ENCODE assay signal across 13 cellular contexts in the genomic region with DNA sequence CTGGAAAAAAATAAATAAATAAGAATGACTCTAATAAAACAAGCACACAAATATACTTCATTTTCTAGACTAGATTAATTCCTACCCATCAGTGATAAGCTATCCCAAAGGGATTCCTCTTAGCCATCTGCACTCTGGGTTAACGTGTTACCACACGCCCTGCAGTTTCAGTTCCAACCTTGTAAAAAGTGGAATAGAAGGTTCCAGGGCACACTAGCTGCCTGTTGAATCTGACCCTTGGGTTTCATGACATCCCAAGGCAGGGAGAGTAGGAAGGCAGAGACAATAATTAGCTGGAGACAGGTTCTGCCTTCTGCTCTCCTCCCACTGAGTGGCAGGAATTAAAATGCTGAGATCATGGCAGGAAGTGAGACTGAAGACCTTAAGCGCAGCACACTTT. TPM values are rescaled to one million over a fixed set of nuclear protein-coding genes. Genes with fewer than 3 reads are reported as not detected.
DNase-seq lines count a peak whose midpoint lies in the region; ATAC-seq and TF ChIP-seq lines count a peak whose summit lies in the region.
"Had no signal": no experiment of that assay in that cellular context is flagged by ENCODE, and none has a peak within 500 bp of the region (broad histone marks: within the 10 kb centered on the region; RNA-seq: fewer than 3 reads in every experiment).

No MANE protein-coding gene starts in this region.

- CTCF ChIA-PET in PC-3 (lab: Charles Lee) = no interaction called here

- no peaks in the 10 kb centered on the region for H3K36me3 ChIP-seq in PC-3 (ENCODE audit: low read depth, low read length)

- no peak overlapping the region for H3K9ac ChIP-seq in PC-3 (ENCODE audit: low read length)

- no peak for ATAC-seq in HG02798 (IDR thresholded peaks at IDR 0.05; ENCODE audit: poor library complexity, unreplicated experiment)
- ATAC-seq in PC-3 = no peak
- ATAC-seq: HepG2 had no signal

- no peak for TF ChIP-seq CTCF in PC-3 (conservative IDR thresholded peaks at IDR 0.05; ENCODE audit: low read depth, low read length)

- H3K9me2 ChIP-seq in PC-3 (replicated peaks; ENCODE audit: low read length) = no peaks in the 10 kb centered on the region

- no peak overlapping the region for H3K4me2 ChIP-seq in PC-3 (ENCODE audit: low read length)

- DNase-seq in CD1c-positive myeloid dendritic cell (ENCODE audit: extremely low spot score) (peak; percentile 59), DMS79 (lab: John Stamatoyannopoulos, UW) (peak; percentile 8), NCI-H2227 treated with DMSO at 0.1 percent for 48 hours (lab: John Stamatoyannopoulos, UW) (peak; percentile 20), epithelial cell of prostate (ENCODE audit: low read depth, low spot score) (peak; percentile 48), PC-3 (no peak), iPS-NIHi11 (ENCODE audit: low spot score) (no peak)
- DNase-seq: activated CD4-positive, CD25-positive, alpha-beta regulatory T cell; erythroblast; islet precursor cell; NCI-H446 treated with DMSO at 0.1 percent for 48 hours; upper lobe of left lung had no signal

- POLR2A ChIA-PET in PC-3 (lab: Charles Lee; ENCODE audit: unreplicated experiment) = no interaction called here

- H3K27ac ChIP-seq in epithelial cell of prostate = peak overlapping the region; percentile 62
- H3K27ac ChIP-seq in PC-3 (ENCODE audit: low read length) = no peak overlapping the region
- H3K27ac ChIP-seq: upper lobe of left lung had no signal

- intact Hi-C loops in PC-3 (cut with micrococcal nuclease) = no loop called here

- H3K4me1 ChIP-seq in PC-3 (ENCODE audit: insufficient read depth, low read length) = no peaks in the 10 kb centered on the region
- H3K4me1 ChIP-seq: upper lobe of left lung had no signal

- H3K4me3 ChIP-seq in PC-3 (ENCODE audit: low read length) = no peak overlapping the region
- H3K4me3 ChIP-seq: upper lobe of left lung had no signal

- no peaks in the 10 kb centered on the region for H3K79me2 ChIP-seq in PC-3 (ENCODE audit: low read length)

- no peaks in the 10 kb centered on the region for H3F3A ChIP-seq in PC-3 (ENCODE audit: low read length, unreplicated experiment)

- BruUV-seq in PC-3 (replicated peaks; lab: Mats Ljungman, UMichigan) = no TSS peak

- no peaks in the 10 kb centered on the region for H4K20me1 ChIP-seq in PC-3 (ENCODE audit: low read length)

- no peak overlapping the region for H2AFZ ChIP-seq in PC-3 (ENCODE audit: low read length)

- H3K27me3 ChIP-seq in PC-3 (ENCODE audit: low read length) = no peaks in the 10 kb centered on the region
- H3K27me3 ChIP-seq: upper lobe of left lung had no signal

- no peaks in the 10 kb centered on the region for H3K9me3 ChIP-seq in PC-3 (ENCODE audit: low read length)
- H3K9me3 ChIP-seq: upper lobe of left lung had no signal

RNA-seq across cellular contexts. Expression of a gene that starts 33.5 kb away (rescaled TPM):
- 21.8 and 22.1 TPM in 2 replicates for total RNA-seq in PC-3 (2014; rRNA removed)

RNA-seq across cellular contexts. Expression of a gene that starts 39.0 kb away (rescaled TPM):
- total RNA-seq in PC-3 (2014; rRNA removed) = 0.52 and 1.3 TPM in 2 replicates

Comparison
In these comparisons a context has a peak if more than half of its experiments do, and no peak if none do; other contexts are left out.
1. DNase-seq: peak in CD1c-positive myeloid dendritic cell (single experiment), DMS79 (single experiment), NCI-H2227 treated with DMSO at 0.1 percent for 48 hours (single experiment) and epithelial cell of prostate (single experiment); none in PC-3 (single experiment) and iPS-NIHi11 (single experiment).